23 cellular contexts compared by ENCODE assay signal in the genomic region with DNA sequence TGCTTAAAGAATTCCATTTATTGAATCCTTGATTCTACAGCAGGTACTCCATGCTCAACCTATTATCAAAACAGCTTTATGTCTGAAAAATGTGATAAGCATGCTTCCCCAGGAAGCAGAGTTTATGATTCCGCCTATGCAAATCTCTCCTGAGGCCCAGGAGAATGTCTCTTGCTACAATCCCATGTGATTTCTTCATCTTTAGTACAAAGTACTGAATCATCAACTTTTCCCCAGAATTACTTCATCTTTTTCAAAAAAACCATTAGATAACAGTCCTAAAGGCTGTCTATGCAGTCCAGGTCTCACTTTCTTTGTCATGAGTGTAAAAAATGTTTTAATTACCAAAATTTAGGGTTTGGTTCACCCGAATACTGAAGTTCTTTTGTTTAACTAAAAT.
A peak's percentile ranks its signal among the peaks of the same experiment; 100 is the strongest.
DNase-seq lines count a peak whose midpoint lies in the region; ATAC-seq, FAIRE-seq and TF ChIP-seq lines count a peak whose summit lies in the region.
"Had no signal": no experiment of that assay in that cellular context is flagged by ENCODE, and none has a peak within 500 bp of the region (broad histone marks: within the 10 kb centered on the region; RNA-seq: fewer than 3 reads in every experiment).

No MANE protein-coding gene starts in this region.

- peak; percentile 18 for DNase-seq in EH (ENCODE audit: low read depth)
- DNase-seq in MV-4-11 (lab: John Stamatoyannopoulos, UW), result peak; percentile 67
- DNase-seq in dedifferentiated amniotic fluid mesenchymal stem cell (ENCODE audit: extremely low spot score), result peak; percentile 56
- peak; percentile 11 for DNase-seq in kidney tubule cell (ENCODE audit: low spot score)
- no peak for DNase-seq in CD8-positive, alpha-beta memory T cell
- no peak for DNase-seq in T-cell
- no peak for DNase-seq in HTR-8/SVneo (ENCODE audit: insufficient read length, low spot score)
- no peak for DNase-seq in gastrocnemius medialis
- DNase-seq: activated CD8-positive, alpha-beta T cell treated with anti-CD3 and anti-CD28 coated beads for 36 hours; activated naive CD4-positive, alpha-beta T cell; activated T-cell treated with anti-CD3 and anti-CD28 coated beads, Interleukin-2, amount 50 U/mL, for 1 hour; amniotic stem cell; caudate nucleus; CD4-positive, alpha-beta memory T cell; GOT3; kidney glomerular epithelial cell; NCI-H146; NCI-H524 treated with DMSO at 0.1 percent for 48 hours; stimulated activated CD4-positive, alpha-beta T cell treated with anti-CD3 and anti-CD28 coated beads, Interleukin-4, amount 100 ng/mL, for 1 hour; stimulated activated naive CD4-positive, alpha-beta T cell; T-helper 9 cell had no signal

- ATAC-seq in T-cell (replicated peaks in 1 of 4), result no peak
- no peak for ATAC-seq in gastrocnemius medialis
- ATAC-seq: activated CD8-positive, alpha-beta T cell treated with anti-CD3 and anti-CD28 coated beads for 36 hours had no signal

- no peaks in the 10 kb centered on the region for H3K36me3 Mint-ChIP-seq in CD8-positive, alpha-beta memory T cell
- H3K36me3 Mint-ChIP-seq in T-cell, result no peaks in the 10 kb centered on the region
- H3K36me3 Mint-ChIP-seq: CD4-positive, alpha-beta memory T cell; memory B cell had no signal

- H3K4me1 Mint-ChIP-seq in CD8-positive, alpha-beta memory T cell, result no peaks in the 10 kb centered on the region
- H3K4me1 Mint-ChIP-seq in T-cell, result no peaks in the 10 kb centered on the region
- H3K4me1 Mint-ChIP-seq: CD4-positive, alpha-beta memory T cell; memory B cell had no signal

- no peak overlapping the region for H3K27ac Mint-ChIP-seq in CD8-positive, alpha-beta memory T cell
- no peak overlapping the region for H3K27ac Mint-ChIP-seq in T-cell
- H3K27ac Mint-ChIP-seq: activated CD8-positive, alpha-beta T cell treated with anti-CD3 and anti-CD28 coated beads for 36 hours; CD4-positive, alpha-beta memory T cell; memory B cell had no signal

- no peak for TF ChIP-seq POLR2A in gastrocnemius medialis (IDR thresholded peaks at IDR 0.05)

- POLR2A ChIA-PET in CD8-positive, alpha-beta memory T cell (lab: Charles Lee), result no interaction called here
- POLR2A ChIA-PET in T-cell (lab: Charles Lee), result no interaction called here

- no peak for FAIRE-seq in HTR-8/SVneo (lab: Jason Lieb, UNC)

- no peaks in the 10 kb centered on the region for H3K27me3 Mint-ChIP-seq in CD8-positive, alpha-beta memory T cell
- H3K27me3 Mint-ChIP-seq in T-cell, result peaks cover 0 to 3% of the 10 kb centered on the region in 2 donors
- H3K27me3 Mint-ChIP-seq: activated CD8-positive, alpha-beta T cell treated with anti-CD3 and anti-CD28 coated beads for 36 hours; CD4-positive, alpha-beta memory T cell; memory B cell had no signal

- no peak overlapping the region for H3K27ac ChIP-seq in CD8-positive, alpha-beta memory T cell (ENCODE audit: low read depth, low read length)
- H3K27ac ChIP-seq in gastrocnemius medialis, result no peak overlapping the region
- H3K27ac ChIP-seq: thoracic aorta had no signal

- in situ Hi-C loops in gastrocnemius medialis (cut with MboI; ENCODE audit: low sequenced_read_pairs in 4 of 4), result no loop called here

- peaks cover 0 to 5% (median 3%) of the 10 kb centered on the region in 5 donors for H3K9me3 Mint-ChIP-seq in CD8-positive, alpha-beta memory T cell
- H3K9me3 Mint-ChIP-seq in T-cell, result peaks cover 2 to 13% (median 10%) of the 10 kb centered on the region in 3 donors

- intact Hi-C loops in gastrocnemius medialis (cut with DNase I; ENCODE audit: low total_unique reads), result no loop called here

- H3K27me3 ChIP-seq in CD8-positive, alpha-beta memory T cell (ENCODE audit: insufficient read depth, low read length, poor library complexity, severe bottlenecking), result no peaks in the 10 kb centered on the region
- H3K27me3 ChIP-seq in gastrocnemius medialis, result no peaks in the 10 kb centered on the region

- H3K4me3 Mint-ChIP-seq in CD8-positive, alpha-beta memory T cell, result no peak overlapping the region
- H3K4me3 Mint-ChIP-seq in T-cell, result no peak overlapping the region
- H3K4me3 Mint-ChIP-seq: activated CD8-positive, alpha-beta T cell treated with anti-CD3 and anti-CD28 coated beads for 36 hours; CD4-positive, alpha-beta memory T cell; memory B cell had no signal

- CTCF ChIA-PET in CD8-positive, alpha-beta memory T cell (lab: Charles Lee), result no interaction called here
- CTCF ChIA-PET in T-cell (lab: Charles Lee), result no interaction called here

- no peaks in the 10 kb centered on the region for H3K9me3 ChIP-seq in CD8-positive, alpha-beta memory T cell (ENCODE audit: low read length)
- no peaks in the 10 kb centered on the region for H3K9me3 ChIP-seq in gastrocnemius medialis
- H3K9me3 ChIP-seq: thoracic aorta had no signal

- H3K4me3 ChIP-seq in CD8-positive, alpha-beta memory T cell (ENCODE audit: low read length), result no peak overlapping the region
- H3K4me3 ChIP-seq in gastrocnemius medialis, result no peak overlapping the region
- H3K4me3 ChIP-seq: thoracic aorta had no signal

- H3K4me1 ChIP-seq in CD8-positive, alpha-beta memory T cell (ENCODE audit: insufficient read depth, low read length), result no peaks in the 10 kb centered on the region
- H3K4me1 ChIP-seq in gastrocnemius medialis, result no peaks in the 10 kb centered on the region

- no peaks in the 10 kb centered on the region for H3K36me3 ChIP-seq in CD8-positive, alpha-beta memory T cell (ENCODE audit: insufficient read depth, low read length)
- H3K36me3 ChIP-seq in gastrocnemius medialis, result no peaks in the 10 kb centered on the region
- H3K36me3 ChIP-seq: thoracic aorta had no signal

- TF ChIP-seq CTCF in gastrocnemius medialis (IDR thresholded peaks at IDR 0.05 in 4 of 5, conservative IDR thresholded peaks at IDR 0.05 in 1 of 5), result no peak

Comparison
In these comparisons a context has a peak if more than half of its experiments do, and no peak if none do; other contexts are left out.
1. DNase-seq: peak in EH (single experiment), MV-4-11 (single experiment), dedifferentiated amniotic fluid mesenchymal stem cell (single experiment) and kidney tubule cell (single experiment); none in CD8-positive, alpha-beta memory T cell (0 of 5), T-cell (0 of 34), HTR-8/SVneo (single experiment) and gastrocnemius medialis (0 of 2).